Comparison of ENCODE assay signal across 9 cellular contexts in the genomic region with DNA sequence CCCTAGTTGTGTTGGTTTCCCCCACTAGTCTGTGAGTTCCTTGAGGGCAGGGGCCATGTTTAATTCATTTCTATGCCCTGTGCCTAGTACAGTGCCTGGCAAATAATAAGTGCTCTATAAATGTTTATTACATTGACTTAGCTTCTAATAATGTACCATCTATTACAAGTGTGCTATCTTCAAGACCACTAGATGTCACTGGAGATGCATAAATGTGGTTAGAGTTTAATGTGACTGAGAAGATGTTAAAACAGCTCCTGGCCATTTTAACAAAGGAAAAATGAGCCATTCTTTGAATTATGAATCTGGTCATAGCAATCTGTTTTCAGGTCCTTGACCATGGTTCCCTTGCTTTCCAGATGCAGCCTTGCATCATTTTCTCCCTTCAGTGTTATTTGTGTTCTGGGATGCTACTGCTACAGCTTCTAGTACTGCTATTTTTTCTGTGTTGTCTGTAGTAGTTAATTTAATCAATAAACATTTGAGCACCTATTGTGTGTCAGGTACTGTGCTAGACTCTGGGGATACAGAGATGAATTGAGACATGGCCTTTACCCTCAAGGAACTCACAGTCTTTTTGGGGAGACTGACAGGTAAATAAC. TPM values are rescaled to one million over a fixed set of nuclear protein-coding genes. Genes with fewer than 3 reads are reported as not detected.
DNase-seq lines count a peak whose midpoint lies in the region; ATAC-seq, FAIRE-seq and TF ChIP-seq lines count a peak whose summit lies in the region.
"Had no signal": no experiment of that assay in that cellular context is flagged by ENCODE, and none has a peak within 500 bp of the region (broad histone marks: within the 10 kb centered on the region; RNA-seq: fewer than 3 reads in every experiment).

No MANE protein-coding gene starts in this region.

- H3K36me3 ChIP-seq in naive thymus-derived CD4-positive, alpha-beta T cell (ENCODE audit: control insufficient read depth in 2 of 3, insufficient read depth in 3 of 3, low read length in 3 of 3) = peaks cover 0 to 10% (median 0%) of the 10 kb centered on the region in 3 experiments

- H3K9me3 ChIP-seq in naive thymus-derived CD4-positive, alpha-beta T cell (ENCODE audit: control insufficient read depth in 2 of 3, low read length in 3 of 3) = no peaks in the 10 kb centered on the region

- peaks cover 0 to 12% (median 3%) of the 10 kb centered on the region in 5 donors for H3K36me3 Mint-ChIP-seq in naive thymus-derived CD4-positive, alpha-beta T cell

- DNase-seq in GM10248 (ENCODE audit: extremely low spot score) (peak; percentile 20), HTR-8/SVneo (ENCODE audit: insufficient read length, low spot score) (peak; percentile 11), RPMI7951 (ENCODE audit: low read depth) (peak; percentile 50), erythroblast (lab: John Stamatoyannopoulos, UW) (peak; percentile 32 to 56), ureter (ENCODE audit: low spot score) (no peak)
- peak in 7 of 9 donors; percentile 26 to 53 (median 41) for DNase-seq in naive thymus-derived CD4-positive, alpha-beta T cell

- H3K27me3 ChIP-seq in naive thymus-derived CD4-positive, alpha-beta T cell (ENCODE audit: control insufficient read depth in 2 of 2, insufficient read depth in 2 of 2, low read length in 2 of 2) = no peaks in the 10 kb centered on the region

- ATAC-seq in naive thymus-derived CD4-positive, alpha-beta T cell = peak; percentile 76
- no peak for ATAC-seq in GM21360 (IDR thresholded peaks at IDR 0.05; ENCODE audit: unreplicated experiment)

- H3K27me3 Mint-ChIP-seq in naive thymus-derived CD4-positive, alpha-beta T cell = no peaks in the 10 kb centered on the region
- H3K27me3 Mint-ChIP-seq: dendritic cell treated with granulocyte-macrophage colony-stimulating factor and Interleukin-4, amounts not matched to agents 40 ng/mL and 50 ng/mL, for 4 days had no signal

- POLR2A ChIA-PET in GM10248 (lab: Yijun Ruan, JAX) = no interaction called here
- POLR2A ChIA-PET in naive thymus-derived CD4-positive, alpha-beta T cell (lab: Charles Lee) = interaction anchor here (1.1 kb wide), 2 partner anchors 129 to 137 kb away, joined by 3 read pairs; no protein-coding TSS in a partner anchor

- no peak overlapping the region for H3K27ac Mint-ChIP-seq in naive thymus-derived CD4-positive, alpha-beta T cell
- H3K27ac Mint-ChIP-seq: dendritic cell treated with granulocyte-macrophage colony-stimulating factor and Interleukin-4, amounts not matched to agents 40 ng/mL and 50 ng/mL, for 4 days had no signal

- no peak overlapping the region for H3K27ac ChIP-seq in naive thymus-derived CD4-positive, alpha-beta T cell (ENCODE audit: low read depth, low read length)

- H3K9me3 Mint-ChIP-seq in naive thymus-derived CD4-positive, alpha-beta T cell = no peaks in the 10 kb centered on the region
- H3K9me3 Mint-ChIP-seq: dendritic cell treated with granulocyte-macrophage colony-stimulating factor and Interleukin-4, amounts not matched to agents 40 ng/mL and 50 ng/mL, for 4 days had no signal

- intact Hi-C loops in naive thymus-derived CD4-positive, alpha-beta T cell (cut with micrococcal nuclease) = loop anchor here (1.0 to 2.0 kb wide), 8 partner anchors 134 to 666 kb away; no protein-coding TSS in a partner anchor

- peak; percentile 98 for FAIRE-seq in A204.1 (lab: Jason Lieb, UNC)
- FAIRE-seq in HTR-8/SVneo (lab: Jason Lieb, UNC) = no peak

- CTCF ChIA-PET in GM10248 (lab: Yijun Ruan, JAX) = interaction anchor here (0.5 to 6.7 kb wide), 28 partner anchors 10 to 668 kb away, joined by 3 to 83 read pairs (median 4); a partner anchor contains a TSS
- CTCF ChIA-PET in naive thymus-derived CD4-positive, alpha-beta T cell (lab: Charles Lee) = interaction anchor here (0.6 to 5.0 kb wide), 22 partner anchors 9 to 678 kb away, joined by 3 to 60 read pairs (median 4); no protein-coding TSS in a partner anchor

- no peak overlapping the region for H3K4me3 Mint-ChIP-seq in naive thymus-derived CD4-positive, alpha-beta T cell
- H3K4me3 Mint-ChIP-seq: dendritic cell treated with granulocyte-macrophage colony-stimulating factor and Interleukin-4, amounts not matched to agents 40 ng/mL and 50 ng/mL, for 4 days had no signal

- peaks cover 0 to under 1% (median 0%) of the 10 kb centered on the region in 7 donors for H3K4me1 Mint-ChIP-seq in naive thymus-derived CD4-positive, alpha-beta T cell

- TF ChIP-seq CTCF in GM10248 (IDR thresholded peaks at IDR 0.05; ENCODE audit: control extremely low read depth, extremely low read depth, low read depth, missing control alignments) = peak; percentile 51

- H3K4me1 ChIP-seq in naive thymus-derived CD4-positive, alpha-beta T cell (ENCODE audit: control insufficient read depth in 2 of 2, insufficient read depth in 2 of 2, low read length in 2 of 2) = no peaks in the 10 kb centered on the region

- TF ChIP-seq POLR2A in erythroblast (IDR thresholded peaks at IDR 0.05; ENCODE audit: low read length) = no peak

- no peak overlapping the region for H3K4me3 ChIP-seq in naive thymus-derived CD4-positive, alpha-beta T cell (ENCODE audit: low read length)

RNA-seq across cellular contexts. Expression of a gene that starts 43.2 kb away (rescaled TPM):
- total RNA-seq in RPMI7951 (2014; rRNA removed; shearing (Covaris generic)) = 12.4 and 12.7 TPM in 2 replicates
- total RNA-seq in naive thymus-derived CD4-positive, alpha-beta T cell = 10 to 100 TPM; 16.2 to 21.1 (median 18.9) TPM
- 10 to 100 TPM; 16.0 to 24.9 TPM for polyA plus RNA-seq in naive thymus-derived CD4-positive, alpha-beta T cell
- 12.9 TPM for total RNA-seq in ureter

RNA-seq across cellular contexts. Expression of a gene that starts 54.7 kb away (rescaled TPM):
- 19.8 and 28.0 TPM in 2 replicates for total RNA-seq in RPMI7951 (2014; rRNA removed; shearing (Covaris generic))
- 10 to 100 TPM; 22.0 to 28.4 (median 24.0) TPM for total RNA-seq in naive thymus-derived CD4-positive, alpha-beta T cell
- 1 to 10 TPM; 5.7 to 9.8 TPM for polyA plus RNA-seq in naive thymus-derived CD4-positive, alpha-beta T cell
- total RNA-seq in ureter = 25.0 TPM
